In genomic region chr4:78653655-78654054, GRCh38 we compare ENCODE assay signal across 19 cellular contexts.
DNase-seq lines count a peak whose midpoint lies in the region; ATAC-seq and TF ChIP-seq lines count a peak whose summit lies in the region.
"Had no signal": no experiment of that assay in that cellular context is flagged by ENCODE, and none has a peak within 500 bp of the region (broad histone marks: within the 10 kb centered on the region; RNA-seq: fewer than 3 reads in every experiment).

No MANE protein-coding gene starts in this region.

- H3K79me1 ChIP-seq in IMR-90 (ENCODE audit: low read depth in 1 of 2, low read length in 2 of 2) = 0 out of 4 replicates have a peak, but pooled peaks cover 0 to 8% of the 10 kb centered on the region in 2 experiments

- H3K4me2 ChIP-seq in IMR-90 (ENCODE audit: low read depth, low read length) = no peak overlapping the region

- ATAC-seq in IMR-90 (ENCODE audit: low read depth) = no peak
- ATAC-seq in SK-N-SH treated with all-trans-retinoic acid at 6 μM for 48 hours = peak; percentile 56
- ATAC-seq in activated naive CD8-positive, alpha-beta T cell treated with anti-CD3 and anti-CD28 coated beads, Interleukin-2, amount 50 U/mL, for 24 hours = no peak
- ATAC-seq: activated CD8-positive, alpha-beta T cell treated with anti-CD3 and anti-CD28 coated beads for 36 hours; activated naive CD4-positive, alpha-beta T cell treated with anti-CD3 and anti-CD28 coated beads, Interleukin-2, amount 50 U/mL, for 72 hours had no signal

- no peak overlapping the region for H2AK5ac ChIP-seq in IMR-90 (ENCODE audit: low read depth, low read length)

- TF ChIP-seq RAD21 in IMR-90 (IDR thresholded peaks at IDR 0.05; ENCODE audit: low read length) = no peak

- H4K20me1 ChIP-seq in IMR-90 (ENCODE audit: insufficient read depth, low read length) = no peaks in the 10 kb centered on the region

- H2AK9ac ChIP-seq in IMR-90 (replicated peaks; ENCODE audit: low read depth, low read length, poor library complexity) = no peak overlapping the region

- no peaks in the 10 kb centered on the region for H3K27me3 Mint-ChIP-seq in activated naive CD8-positive, alpha-beta T cell treated with anti-CD3 and anti-CD28 coated beads, Interleukin-2, amount 50 U/mL, for 24 hours
- H3K27me3 Mint-ChIP-seq: activated CD8-positive, alpha-beta T cell treated with anti-CD3 and anti-CD28 coated beads for 36 hours; B cell; brain had no signal

- TF ChIP-seq CTCF in IMR-90 (conservative IDR thresholded peaks at IDR 0.05; ENCODE audit: low read depth, low read length) = no peak

- no CpG with 5 or more reads among the region's 2 CpGs for WGBS in IMR-90 (ENCODE audit: extremely low coverage in 2 of 2, insufficient read length in 1 of 2), 2 experiments

- H3K9me3 ChIP-seq in IMR-90 (ENCODE audit: control insufficient read depth, insufficient read depth, low read length) = no peaks in the 10 kb centered on the region
- H3K9me3 ChIP-seq: MG63, transverse colon had no signal

- H3K4me3 Mint-ChIP-seq in activated naive CD8-positive, alpha-beta T cell treated with anti-CD3 and anti-CD28 coated beads, Interleukin-2, amount 50 U/mL, for 24 hours = no peak overlapping the region
- H3K4me3 Mint-ChIP-seq: activated CD8-positive, alpha-beta T cell treated with anti-CD3 and anti-CD28 coated beads for 36 hours; B cell had no signal

- peak; percentile 14 for DNase-seq in GM03348 (ENCODE audit: low spot score)
- DNase-seq in IMR-90 = peak; percentile 25
- DNase-seq in erythroblast (lab: John Stamatoyannopoulos, UW) = peak; percentile 76 to 77
- no peak for DNase-seq in activated naive CD8-positive, alpha-beta T cell treated with anti-CD3 and anti-CD28 coated beads, Interleukin-2, amount 50 U/mL, for 24 hours
- no peak for DNase-seq in head of caudate nucleus
- no peak for DNase-seq in DMS79 (lab: John Stamatoyannopoulos, UW)
- DNase-seq: activated CD8-positive, alpha-beta T cell treated with anti-CD3 and anti-CD28 coated beads for 36 hours; activated T-cell treated with anti-CD3 and anti-CD28 coated beads, Interleukin-2, amount 50 U/mL, for 48 hours; hypothalamus; kidney; MG63; retina; stimulated activated naive CD4-positive, alpha-beta T cell; transverse colon; WERI-Rb-1 had no signal

- H4K8ac ChIP-seq in IMR-90 (ENCODE audit: low read depth in 2 of 2, low read length in 2 of 2) = no peak overlapping the region

- H3K14ac ChIP-seq in IMR-90 (replicated peaks; ENCODE audit: low read depth, low read length) = no peak overlapping the region

- H3K18ac ChIP-seq in IMR-90 (ENCODE audit: low read depth, low read length) = no peak overlapping the region

- peaks cover 17% of the 10 kb centered on the region for H3K9me1 ChIP-seq in IMR-90 (ENCODE audit: insufficient read depth, low read length)

- H3K9me3 Mint-ChIP-seq in activated naive CD8-positive, alpha-beta T cell treated with anti-CD3 and anti-CD28 coated beads, Interleukin-2, amount 50 U/mL, for 24 hours = no peaks in the 10 kb centered on the region
- H3K9me3 Mint-ChIP-seq: activated CD8-positive, alpha-beta T cell treated with anti-CD3 and anti-CD28 coated beads for 36 hours; activated naive CD4-positive, alpha-beta T cell treated with anti-CD3 and anti-CD28 coated beads, Interleukin-2, amount 50 U/mL, for 72 hours; brain had no signal

- peaks cover 38% of the 10 kb centered on the region for H3K4me1 Mint-ChIP-seq in activated naive CD8-positive, alpha-beta T cell treated with anti-CD3 and anti-CD28 coated beads, Interleukin-2, amount 50 U/mL, for 24 hours

- no peak overlapping the region for H3K27ac ChIP-seq in IMR-90 (ENCODE audit: insufficient read depth, low read length)
- H3K27ac ChIP-seq: transverse colon, WERI-Rb-1 had no signal

- H4K5ac ChIP-seq in IMR-90 (ENCODE audit: low read depth, low read length) = no peak overlapping the region

- no peak overlapping the region; the same call in 1 of the 2 replicates for H2BK120ac ChIP-seq in IMR-90 (ENCODE audit: low read depth, low read length)

- no peak overlapping the region for H3K4me3 ChIP-seq in IMR-90 (ENCODE audit: insufficient read depth, low read depth, low read length)
- H3K4me3 ChIP-seq: MG63, transverse colon had no signal

- H2BK5ac ChIP-seq in IMR-90 (ENCODE audit: low read depth, low read length, poor library complexity, severe bottlenecking) = no peak overlapping the region

- H3K36me3 Mint-ChIP-seq in activated naive CD8-positive, alpha-beta T cell treated with anti-CD3 and anti-CD28 coated beads, Interleukin-2, amount 50 U/mL, for 24 hours (ENCODE audit: low read depth) = no peaks in the 10 kb centered on the region
- H3K36me3 Mint-ChIP-seq: activated naive CD4-positive, alpha-beta T cell treated with anti-CD3 and anti-CD28 coated beads, Interleukin-2, amount 50 U/mL, for 72 hours; brain had no signal

- no peak overlapping the region for H3K56ac ChIP-seq in IMR-90 (ENCODE audit: extremely low read depth, insufficient read depth, low read length)

- no peak overlapping the region for H2BK15ac ChIP-seq in IMR-90 (ENCODE audit: low read depth, low read length)

- H3K4ac ChIP-seq in IMR-90 (ENCODE audit: low read depth, low read length) = no peak overlapping the region

- CTCF ChIA-PET in IMR-90 (lab: Yijun Ruan, JAX) = interaction anchor here (0.7 to 1.1 kb wide), 3 partner anchors 8 to 269 kb away, joined by 3 to 6 read pairs (median 3); no protein-coding TSS in a partner anchor

- no TSS peak for BruUV-seq in IMR-90 (replicated peaks; lab: Mats Ljungman, UMichigan)

- no peaks in the 10 kb centered on the region for H3K27me3 ChIP-seq in IMR-90 (ENCODE audit: control insufficient read depth, insufficient read depth, low read length)
- H3K27me3 ChIP-seq: MG63, transverse colon had no signal

- no peak overlapping the region for H2BK20ac ChIP-seq in IMR-90 (ENCODE audit: low read depth, low read length)

- H3K9ac ChIP-seq in IMR-90 (ENCODE audit: low read depth, low read length) = no peak overlapping the region

- no peak overlapping the region for H4K91ac ChIP-seq in IMR-90 (ENCODE audit: insufficient read depth, low read depth, low read length)

- H3K23ac ChIP-seq in IMR-90 (ENCODE audit: low read depth, low read length) = no peak overlapping the region

- dilution Hi-C loops in IMR-90 (cut with HindIII; ENCODE audit: low sequenced_read_pairs, unreplicated experiment) = no loop called here

- POLR2A ChIA-PET in IMR-90 (lab: Charles Lee; ENCODE audit: unreplicated experiment) = no interaction called here

- no peak overlapping the region for H2AFZ ChIP-seq in IMR-90 (replicated peaks; ENCODE audit: low read length, poor library complexity)

- peaks cover 12% of the 10 kb centered on the region for H3K4me1 ChIP-seq in IMR-90 (ENCODE audit: control insufficient read depth, insufficient read depth, low read length)

- TF ChIP-seq POLR2A in IMR-90 (IDR thresholded peaks at IDR 0.05; ENCODE audit: low read depth, low read length) (no peak), erythroblast (IDR thresholded peaks at IDR 0.05; ENCODE audit: low read length) (no peak)

- intact Hi-C loops in IMR-90 (cut with micrococcal nuclease) (no loop called here), head of caudate nucleus (cut with DNase I) (no loop called here)

- no peak overlapping the region for H3K27ac Mint-ChIP-seq in activated naive CD8-positive, alpha-beta T cell treated with anti-CD3 and anti-CD28 coated beads, Interleukin-2, amount 50 U/mL, for 24 hours
- H3K27ac Mint-ChIP-seq: activated CD8-positive, alpha-beta T cell treated with anti-CD3 and anti-CD28 coated beads for 36 hours; activated naive CD4-positive, alpha-beta T cell treated with anti-CD3 and anti-CD28 coated beads, Interleukin-2, amount 50 U/mL, for 72 hours; B cell had no signal

- in situ Hi-C loops in IMR-90 (cut with MboI; ENCODE audit: low sequenced_read_pairs) = loop anchor here (10.0 kb wide), 1 partner anchor 121 kb away; the partner anchor contains the start of gene BMP2K

- no peaks in the 10 kb centered on the region for H3K36me3 ChIP-seq in IMR-90 (ENCODE audit: control insufficient read depth, insufficient read depth, low read length)
- H3K36me3 ChIP-seq: MG63, transverse colon, WERI-Rb-1 had no signal

TF ChIP-seq in IMR-90, 13 proteins besides CTCF, POLR2A, EP300 and RAD21:
- TF ChIP-seq USF2 (IDR thresholded peaks at IDR 0.05; ENCODE audit: low read depth, low read length) (peak; percentile 81), RCOR1 (IDR thresholded peaks at IDR 0.05; ENCODE audit: insufficient replicate concordance, low read length) (no peak)

TF ChIP-seq in SK-N-SH treated with all-trans-retinoic acid at 6 μM for 48 hours, 23 proteins besides CTCF, POLR2A, EP300 and RAD21:
- TF ChIP-seq ZFP3 (CRISPR knock-in tag; IDR thresholded peaks at IDR 0.05) (no peak), TCF4 (CRISPR knock-in tag; IDR thresholded peaks at IDR 0.05; ENCODE audit: borderline replicate concordance) (no peak; the same call in 1 of the 2 replicates), ZNF70 (CRISPR knock-in tag; IDR thresholded peaks at IDR 0.05) (no peak), ISL1 (CRISPR knock-in tag; IDR thresholded peaks at IDR 0.05) (no peak), OSR1 (CRISPR knock-in tag; IDR thresholded peaks at IDR 0.05) (no peak), ZFP30 (CRISPR knock-in tag; IDR thresholded peaks at IDR 0.05) (no peak)
TF ChIP-seq in SK-N-SH treated with all-trans-retinoic acid at 6 μM for 48 hours: peak in this region for 0.

Comparison
In these comparisons a context has a peak if more than half of its experiments do, and no peak if none do; other contexts are left out.
1. DNase-seq: peak in GM03348 (single experiment), IMR-90 (single experiment) and erythroblast (2 of 2); none in activated naive CD8-positive, alpha-beta T cell treated with anti-CD3 and anti-CD28 coated beads, Interleukin-2, amount 50 U/mL, for 24 hours (single experiment), head of caudate nucleus (0 of 42) and DMS79 (single experiment).